ENCODE assay signal across 11 cellular contexts in the genomic region with DNA sequence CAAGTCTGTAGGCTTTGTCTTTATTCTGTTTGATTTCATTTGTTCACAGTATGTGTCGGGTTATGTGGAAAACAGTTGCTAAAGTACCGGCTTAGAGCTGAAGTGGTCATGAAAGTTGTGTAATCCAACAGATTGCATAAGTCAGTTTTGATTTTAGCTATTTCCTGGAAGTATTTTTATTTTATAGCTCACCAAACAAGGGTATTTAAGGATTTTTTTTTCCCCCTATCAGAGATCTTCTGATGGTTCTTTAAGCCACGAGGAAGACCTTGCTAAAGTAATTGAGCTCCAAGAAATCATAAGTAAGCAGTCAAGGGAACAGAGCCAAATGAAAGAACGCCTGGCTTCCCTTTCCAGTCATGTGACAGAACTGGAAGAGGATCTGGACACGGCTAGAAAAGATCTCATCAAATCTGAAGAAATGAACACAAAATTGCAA. TPM values are rescaled to one million over a fixed set of nuclear protein-coding genes. Genes with fewer than 3 reads are reported as not detected.
DNase-seq lines count a peak whose midpoint lies in the region; ATAC-seq and TF ChIP-seq lines count a peak whose summit lies in the region.
"Had no signal": no experiment of that assay in that cellular context is flagged by ENCODE, and none has a peak within 500 bp of the region (broad histone marks: within the 10 kb centered on the region; RNA-seq: fewer than 3 reads in every experiment).

No MANE protein-coding gene starts in this region.

- H3K27ac ChIP-seq in ACC112 (ENCODE audit: low read depth, low read length) (peak overlapping the region; percentile 90), osteoblast (ENCODE audit: low read depth, low read length) (peak overlapping the region; percentile 71)
- H3K27ac ChIP-seq in CD4-positive, alpha-beta T cell (ENCODE audit: low read depth, low read length), result no peak overlapping the region

- H3K36me3 Mint-ChIP-seq in activated naive CD4-positive, alpha-beta T cell treated with anti-CD3 and anti-CD28 coated beads for 36 hours (ENCODE audit: low read depth), result peaks cover 26% of the 10 kb centered on the region
- peaks cover 83% of the 10 kb centered on the region for H3K36me3 Mint-ChIP-seq in CD4-positive, alpha-beta T cell (ENCODE audit: low read depth)

- H3K9me3 Mint-ChIP-seq in activated naive CD4-positive, alpha-beta T cell treated with anti-CD3 and anti-CD28 coated beads for 36 hours, result no peaks in the 10 kb centered on the region
- no peaks in the 10 kb centered on the region for H3K9me3 Mint-ChIP-seq in CD4-positive, alpha-beta T cell
- H3K9me3 Mint-ChIP-seq: endodermal cell had no signal

- peak overlapping the region; percentile 65 for H3K4me2 ChIP-seq in osteoblast (ENCODE audit: insufficient read depth, low read length)

- H3K4me1 ChIP-seq in ACC112 (ENCODE audit: control insufficient read depth, insufficient read depth, low read length, unreplicated experiment) (peaks cover 42% of the 10 kb centered on the region), osteoblast (ENCODE audit: insufficient read depth, low read length) (peaks cover 28% of the 10 kb centered on the region)

- H3K9me3 ChIP-seq in osteoblast (ENCODE audit: low read depth, low read length), result no peaks in the 10 kb centered on the region
- H3K9me3 ChIP-seq in CD4-positive, alpha-beta T cell (ENCODE audit: control insufficient read depth, low read length), result no peaks in the 10 kb centered on the region

- H3K4me3 ChIP-seq in ACC112 (ENCODE audit: low read depth, low read length) (peak overlapping the region; percentile 60), osteoblast (ENCODE audit: insufficient read depth, low read length) (peak overlapping the region; percentile 26)

- TF ChIP-seq CTCF in osteoblast (IDR thresholded peaks at IDR 0.05; ENCODE audit: extremely low read depth, low read depth, low read length), result no peak
- no peak for TF ChIP-seq CTCF in CD4-positive, alpha-beta T cell (IDR thresholded peaks at IDR 0.05)

- H3K27ac Mint-ChIP-seq in activated naive CD4-positive, alpha-beta T cell treated with anti-CD3 and anti-CD28 coated beads for 36 hours, result no peak overlapping the region
- H3K27ac Mint-ChIP-seq in CD4-positive, alpha-beta T cell, result no peak overlapping the region
- H3K27ac Mint-ChIP-seq: CD4-positive, alpha-beta memory T cell; endodermal cell had no signal

- CTCF ChIA-PET in activated naive CD4-positive, alpha-beta T cell treated with anti-CD3 and anti-CD28 coated beads for 36 hours (lab: Charles Lee), result no interaction called here
- CTCF ChIA-PET in CD4-positive, alpha-beta T cell (lab: Charles Lee), result no interaction called here

- DNase-seq in NOMO-1 treated with DMSO at 0.1 percent for 48 hours (lab: John Stamatoyannopoulos, UW; ENCODE audit: unreplicated experiment) (peak; percentile 73), fibroblast of the conjunctiva (ENCODE audit: low read depth) (peak; percentile 67), osteoblast (ENCODE audit: insufficient read length, low spot score, missing footprints) (no peak), T-helper 9 cell (no peak)
- no peak for DNase-seq in activated naive CD4-positive, alpha-beta T cell treated with anti-CD3 and anti-CD28 coated beads for 36 hours
- DNase-seq in CD4-positive, alpha-beta T cell, result no peak
- DNase-seq: CD4-positive, alpha-beta memory T cell; endodermal cell; T-helper 1 cell had no signal

- peaks cover 11% of the 10 kb centered on the region for H3K79me2 ChIP-seq in ACC112 (ENCODE audit: control insufficient read depth, insufficient read depth, low read length, unreplicated experiment)
- peaks cover 22% of the 10 kb centered on the region for H3K79me2 ChIP-seq in osteoblast (ENCODE audit: insufficient read depth, low read length)

- H2AFZ ChIP-seq in ACC112 (ENCODE audit: low read length, unreplicated experiment) (peak overlapping the region; percentile 73), osteoblast (ENCODE audit: low read length) (peak overlapping the region; percentile 37)

- H3K36me3 ChIP-seq in ACC112 (ENCODE audit: insufficient read depth, low read length), result peaks cover 10% of the 10 kb centered on the region
- peaks cover 40% of the 10 kb centered on the region for H3K36me3 ChIP-seq in osteoblast (ENCODE audit: insufficient read depth, low read length)

- POLR2A ChIA-PET in CD4-positive, alpha-beta T cell (lab: Charles Lee), result no interaction called here

- no peaks in the 10 kb centered on the region for H3K27me3 Mint-ChIP-seq in activated naive CD4-positive, alpha-beta T cell treated with anti-CD3 and anti-CD28 coated beads for 36 hours (ENCODE audit: low read depth)
- no peaks in the 10 kb centered on the region for H3K27me3 Mint-ChIP-seq in CD4-positive, alpha-beta T cell
- H3K27me3 Mint-ChIP-seq: CD4-positive, alpha-beta memory T cell had no signal

- intact Hi-C loops in activated naive CD4-positive, alpha-beta T cell treated with anti-CD3 and anti-CD28 coated beads for 36 hours (cut with micrococcal nuclease), result no loop called here
- intact Hi-C loops in CD4-positive, alpha-beta T cell (cut with DNase I, micrococcal nuclease), result no loop called here

- H3K27me3 ChIP-seq in ACC112 (ENCODE audit: insufficient read depth, low read length) (no peaks in the 10 kb centered on the region), osteoblast (ENCODE audit: insufficient read depth, low read length) (no peaks in the 10 kb centered on the region)
- no peaks in the 10 kb centered on the region for H3K27me3 ChIP-seq in CD4-positive, alpha-beta T cell (ENCODE audit: control insufficient read depth, insufficient read depth, low read length)

- H3K4me1 Mint-ChIP-seq in activated naive CD4-positive, alpha-beta T cell treated with anti-CD3 and anti-CD28 coated beads for 36 hours (ENCODE audit: low read depth), result no peaks in the 10 kb centered on the region
- H3K4me1 Mint-ChIP-seq in CD4-positive, alpha-beta T cell (ENCODE audit: low read depth), result no peaks in the 10 kb centered on the region
- H3K4me1 Mint-ChIP-seq: CD4-positive, alpha-beta memory T cell had no signal

- no peak overlapping the region for H3K4me3 Mint-ChIP-seq in activated naive CD4-positive, alpha-beta T cell treated with anti-CD3 and anti-CD28 coated beads for 36 hours
- H3K4me3 Mint-ChIP-seq in CD4-positive, alpha-beta T cell, result no peak overlapping the region
- H3K4me3 Mint-ChIP-seq: CD4-positive, alpha-beta memory T cell; endodermal cell had no signal

- no peaks in the 10 kb centered on the region for H4K20me1 ChIP-seq in osteoblast (ENCODE audit: insufficient read depth, low read length)

- no peak for ATAC-seq in CD4-positive, alpha-beta T cell (ENCODE audit: poor library complexity)
- ATAC-seq in HG02870 (IDR thresholded peaks at IDR 0.05; ENCODE audit: unreplicated experiment), result no peak

RNA-seq across cellular contexts. Expression of a gene that starts 55.9 kb away (rescaled TPM):
- total RNA-seq in osteoblast, result 93.7 and 110 TPM in 2 replicates
- 10 to 100 TPM; 15.9 to 21.7 TPM for total RNA-seq in activated naive CD4-positive, alpha-beta T cell treated with anti-CD3 and anti-CD28 coated beads for 36 hours
- 10 to 100 TPM; 34.3 to 42.0 TPM for total RNA-seq in CD4-positive, alpha-beta T cell

Comparison
In these comparisons a context has a peak if more than half of its experiments do, and no peak if none do; other contexts are left out.
1. DNase-seq: peak in NOMO-1 treated with DMSO at 0.1 percent for 48 hours (single experiment) and fibroblast of the conjunctiva (single experiment); none in osteoblast (single experiment), activated naive CD4-positive, alpha-beta T cell treated with anti-CD3 and anti-CD28 coated beads for 36 hours (single experiment), CD4-positive, alpha-beta T cell (0 of 10) and T-helper 9 cell (single experiment).